Comparison of ENCODE assay signal across 14 cellular contexts in the genomic region with DNA sequence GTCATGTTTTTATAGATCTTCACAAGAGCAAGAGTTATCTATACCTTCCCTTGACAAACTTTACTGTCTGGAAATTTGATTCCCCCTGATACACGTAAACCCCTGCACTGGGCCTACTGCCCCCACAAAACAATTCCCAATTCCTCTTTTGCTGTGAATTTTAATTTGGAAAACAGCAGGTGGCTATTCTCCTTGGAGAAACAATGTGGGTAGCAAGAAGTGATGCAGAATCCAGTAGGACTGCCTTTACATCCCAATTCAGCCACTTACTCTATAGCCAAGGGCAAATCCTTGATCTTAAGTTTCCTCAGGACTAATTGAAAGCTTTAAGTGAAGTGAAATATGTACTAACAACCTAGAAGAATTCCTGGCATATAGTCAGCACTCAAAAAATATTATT.
DNase-seq lines count a peak whose midpoint lies in the region; ATAC-seq and TF ChIP-seq lines count a peak whose summit lies in the region.
"Had no signal": no experiment of that assay in that cellular context is flagged by ENCODE, and none has a peak within 500 bp of the region (broad histone marks: within the 10 kb centered on the region; RNA-seq: fewer than 3 reads in every experiment).

No MANE protein-coding gene starts in this region.

- H3K79me2 ChIP-seq in neural progenitor cell (ENCODE audit: low read depth): no peaks in the 10 kb centered on the region

- H3F3A ChIP-seq in neural progenitor cell (ENCODE audit: low read depth): peaks cover 39% of the 10 kb centered on the region

- H3K27me3 ChIP-seq in HUES48 (ENCODE audit: control insufficient read depth, insufficient read depth, low read length) (no peaks in the 10 kb centered on the region), iPS-18a (ENCODE audit: control insufficient read depth, insufficient read depth, low read length) (no peaks in the 10 kb centered on the region), neural progenitor cell (no peaks in the 10 kb centered on the region)

- H3K4me3 Mint-ChIP-seq in WTC11 (0 out of 2 replicates have a peak overlapping the region, but pooled peaks have one; percentile 12), neural progenitor cell (peak overlapping the region; percentile 44), mesothelial cell of epicardium (no peak overlapping the region)
- H3K4me3 Mint-ChIP-seq: CD8-positive, alpha-beta memory T cell had no signal

- DNase-seq in WTC11 (ENCODE audit: low spot score) (no peak), neural progenitor cell (ENCODE audit: low spot score) (peak; percentile 55), NCI-H2196 treated with DMSO at 0.1 percent for 48 hours (lab: John Stamatoyannopoulos, UW; ENCODE audit: unreplicated experiment) (no peak), mesothelial cell of epicardium (ENCODE audit: low spot score in 2 of 2, unreplicated experiment in 2 of 2) (no peak), T-helper 1 cell (no peak)
- DNase-seq: ACHN; C1 segment of cervical spinal cord; CD8-positive, alpha-beta memory T cell; KG1; NCI-H187 treated with DMSO at 0.1 percent for 48 hours; NCI-H526 had no signal

- H3K4me1 ChIP-seq in HUES48 (ENCODE audit: control insufficient read depth, insufficient read depth, low read length) (peaks cover 73% of the 10 kb centered on the region), iPS-18a (ENCODE audit: control insufficient read depth, low read depth, low read length) (peaks cover 58% of the 10 kb centered on the region), neural progenitor cell (peaks cover 55% of the 10 kb centered on the region)

- H3K9me3 Mint-ChIP-seq in WTC11: no peaks in the 10 kb centered on the region
- no peaks in the 10 kb centered on the region for H3K9me3 Mint-ChIP-seq in neural progenitor cell
- H3K9me3 Mint-ChIP-seq in mesothelial cell of epicardium: no peaks in the 10 kb centered on the region

- H3K27ac ChIP-seq in HUES48 (ENCODE audit: low read depth, low read length) (peak overlapping the region; percentile 61), iPS-18a (ENCODE audit: low read length) (no peak overlapping the region), neural progenitor cell (peak overlapping the region; percentile 81)
- H3K27ac ChIP-seq: SK-N-MC had no signal

- no peak for TF ChIP-seq CTCF in WTC11 (IDR thresholded peaks at IDR 0.05)
- TF ChIP-seq CTCF in neural progenitor cell (IDR thresholded peaks at IDR 0.05): no peak
- TF ChIP-seq CTCF in mesothelial cell of epicardium (IDR thresholded peaks at IDR 0.05; ENCODE audit: unreplicated experiment): no peak

- H3K9ac ChIP-seq in HUES48 (ENCODE audit: low read depth, low read length) (no peak overlapping the region), iPS-18a (ENCODE audit: low read length) (no peak overlapping the region), neural progenitor cell (no peak overlapping the region)

- H3K27ac Mint-ChIP-seq in WTC11 (no peak overlapping the region), neural progenitor cell (peak overlapping the region; percentile 85), mesothelial cell of epicardium (no peak overlapping the region)
- H3K27ac Mint-ChIP-seq: CD8-positive, alpha-beta memory T cell had no signal

- no peaks in the 10 kb centered on the region for H3K36me3 ChIP-seq in HUES48 (ENCODE audit: control insufficient read depth, insufficient read depth, low read length)
- no peaks in the 10 kb centered on the region for H3K36me3 ChIP-seq in iPS-18a (ENCODE audit: control insufficient read depth, low read depth, low read length)
- H3K36me3 ChIP-seq in neural progenitor cell: no peaks in the 10 kb centered on the region

- H3K9me3 ChIP-seq in HUES48 (ENCODE audit: control insufficient read depth, insufficient read depth, low read length): no peaks in the 10 kb centered on the region
- no peaks in the 10 kb centered on the region for H3K9me3 ChIP-seq in iPS-18a (ENCODE audit: control insufficient read depth, low read depth, low read length)
- H3K9me3 ChIP-seq in neural progenitor cell (ENCODE audit: low read depth): no peaks in the 10 kb centered on the region

- H3K27me3 Mint-ChIP-seq in WTC11 (ENCODE audit: low read depth) (peaks cover 27% of the 10 kb centered on the region), neural progenitor cell (ENCODE audit: insufficient read depth, low read depth) (no peaks in the 10 kb centered on the region), mesothelial cell of epicardium (ENCODE audit: low read depth) (no peaks in the 10 kb centered on the region)
- H3K27me3 Mint-ChIP-seq: CD8-positive, alpha-beta memory T cell had no signal

- CTCF ChIA-PET in WTC11 (lab: Charles Lee): no interaction called here

- no peak overlapping the region for H3K4me3 ChIP-seq in HUES48 (ENCODE audit: low read depth, low read length)
- H3K4me3 ChIP-seq in iPS-18a (ENCODE audit: low read length): peak overlapping the region; percentile 35
- H3K4me3 ChIP-seq in neural progenitor cell: peak overlapping the region; percentile 14
- H3K4me3 ChIP-seq: SK-N-MC had no signal

- H3K4me2 ChIP-seq in neural progenitor cell: peak overlapping the region; percentile 63

- no peak overlapping the region for H2AFZ ChIP-seq in neural progenitor cell (replicated peaks)

- H3K4me1 Mint-ChIP-seq in WTC11 (peaks cover 66% of the 10 kb centered on the region), neural progenitor cell (peaks cover 61% of the 10 kb centered on the region), mesothelial cell of epicardium (peaks cover 55% of the 10 kb centered on the region)
- H3K4me1 Mint-ChIP-seq: CD8-positive, alpha-beta memory T cell had no signal

- H3K36me3 Mint-ChIP-seq in WTC11 (no peaks in the 10 kb centered on the region), neural progenitor cell (peaks cover 2% of the 10 kb centered on the region), mesothelial cell of epicardium (no peaks in the 10 kb centered on the region)
- H3K36me3 Mint-ChIP-seq: CD8-positive, alpha-beta memory T cell had no signal

- peak; percentile 70 for ATAC-seq in WTC11

- H4K20me1 ChIP-seq in neural progenitor cell (ENCODE audit: low read depth): peaks cover 7% of the 10 kb centered on the region

- POLR2A ChIA-PET in WTC11 (lab: Charles Lee): no interaction called here

TF ChIP-seq in WTC11, 78 proteins besides CTCF, POLR2A, EP300 and RAD21 (continues in another document):
- TF ChIP-seq, protein P1, sequence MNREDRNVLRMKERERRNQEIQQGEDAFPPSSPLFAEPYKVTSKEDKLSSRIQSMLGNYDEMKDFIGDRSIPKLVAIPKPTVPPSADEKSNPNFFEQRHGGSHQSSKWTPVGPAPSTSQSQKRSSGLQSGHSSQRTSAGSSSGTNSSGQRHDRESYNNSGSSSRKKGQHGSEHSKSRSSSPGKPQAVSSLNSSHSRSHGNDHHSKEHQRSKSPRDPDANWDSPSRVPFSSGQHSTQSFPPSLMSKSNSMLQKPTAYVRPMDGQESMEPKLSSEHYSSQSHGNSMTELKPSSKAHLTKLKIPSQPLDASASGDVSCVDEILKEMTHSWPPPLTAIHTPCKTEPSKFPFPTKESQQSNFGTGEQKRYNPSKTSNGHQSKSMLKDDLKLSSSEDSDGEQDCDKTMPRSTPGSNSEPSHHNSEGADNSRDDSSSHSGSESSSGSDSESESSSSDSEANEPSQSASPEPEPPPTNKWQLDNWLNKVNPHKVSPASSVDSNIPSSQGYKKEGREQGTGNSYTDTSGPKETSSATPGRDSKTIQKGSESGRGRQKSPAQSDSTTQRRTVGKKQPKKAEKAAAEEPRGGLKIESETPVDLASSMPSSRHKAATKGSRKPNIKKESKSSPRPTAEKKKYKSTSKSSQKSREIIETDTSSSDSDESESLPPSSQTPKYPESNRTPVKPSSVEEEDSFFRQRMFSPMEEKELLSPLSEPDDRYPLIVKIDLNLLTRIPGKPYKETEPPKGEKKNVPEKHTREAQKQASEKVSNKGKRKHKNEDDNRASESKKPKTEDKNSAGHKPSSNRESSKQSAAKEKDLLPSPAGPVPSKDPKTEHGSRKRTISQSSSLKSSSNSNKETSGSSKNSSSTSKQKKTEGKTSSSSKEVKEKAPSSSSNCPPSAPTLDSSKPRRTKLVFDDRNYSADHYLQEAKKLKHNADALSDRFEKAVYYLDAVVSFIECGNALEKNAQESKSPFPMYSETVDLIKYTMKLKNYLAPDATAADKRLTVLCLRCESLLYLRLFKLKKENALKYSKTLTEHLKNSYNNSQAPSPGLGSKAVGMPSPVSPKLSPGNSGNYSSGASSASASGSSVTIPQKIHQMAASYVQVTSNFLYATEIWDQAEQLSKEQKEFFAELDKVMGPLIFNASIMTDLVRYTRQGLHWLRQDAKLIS (CRISPR knock-in tag; IDR thresholded peaks at IDR 0.05; ENCODE audit: borderline replicate concordance): no peak
- TF ChIP-seq, protein P2, sequence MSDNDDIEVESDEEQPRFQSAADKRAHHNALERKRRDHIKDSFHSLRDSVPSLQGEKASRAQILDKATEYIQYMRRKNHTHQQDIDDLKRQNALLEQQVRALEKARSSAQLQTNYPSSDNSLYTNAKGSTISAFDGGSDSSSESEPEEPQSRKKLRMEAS (CRISPR knock-in tag; IDR thresholded peaks at IDR 0.05): no peak
- TF ChIP-seq, protein P3, sequence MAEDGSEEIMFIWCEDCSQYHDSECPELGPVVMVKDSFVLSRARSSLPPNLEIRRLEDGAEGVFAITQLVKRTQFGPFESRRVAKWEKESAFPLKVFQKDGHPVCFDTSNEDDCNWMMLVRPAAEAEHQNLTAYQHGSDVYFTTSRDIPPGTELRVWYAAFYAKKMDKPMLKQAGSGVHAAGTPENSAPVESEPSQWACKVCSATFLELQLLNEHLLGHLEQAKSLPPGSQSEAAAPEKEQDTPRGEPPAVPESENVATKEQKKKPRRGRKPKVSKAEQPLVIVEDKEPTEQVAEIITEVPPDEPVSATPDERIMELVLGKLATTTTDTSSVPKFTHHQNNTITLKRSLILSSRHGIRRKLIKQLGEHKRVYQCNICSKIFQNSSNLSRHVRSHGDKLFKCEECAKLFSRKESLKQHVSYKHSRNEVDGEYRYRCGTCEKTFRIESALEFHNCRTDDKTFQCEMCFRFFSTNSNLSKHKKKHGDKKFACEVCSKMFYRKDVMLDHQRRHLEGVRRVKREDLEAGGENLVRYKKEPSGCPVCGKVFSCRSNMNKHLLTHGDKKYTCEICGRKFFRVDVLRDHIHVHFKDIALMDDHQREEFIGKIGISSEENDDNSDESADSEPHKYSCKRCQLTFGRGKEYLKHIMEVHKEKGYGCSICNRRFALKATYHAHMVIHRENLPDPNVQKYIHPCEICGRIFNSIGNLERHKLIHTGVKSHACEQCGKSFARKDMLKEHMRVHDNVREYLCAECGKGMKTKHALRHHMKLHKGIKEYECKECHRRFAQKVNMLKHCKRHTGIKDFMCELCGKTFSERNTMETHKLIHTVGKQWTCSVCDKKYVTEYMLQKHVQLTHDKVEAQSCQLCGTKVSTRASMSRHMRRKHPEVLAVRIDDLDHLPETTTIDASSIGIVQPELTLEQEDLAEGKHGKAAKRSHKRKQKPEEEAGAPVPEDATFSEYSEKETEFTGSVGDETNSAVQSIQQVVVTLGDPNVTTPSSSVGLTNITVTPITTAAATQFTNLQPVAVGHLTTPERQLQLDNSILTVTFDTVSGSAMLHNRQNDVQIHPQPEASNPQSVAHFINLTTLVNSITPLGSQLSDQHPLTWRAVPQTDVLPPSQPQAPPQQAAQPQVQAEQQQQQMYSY (CRISPR knock-in tag; IDR thresholded peaks at IDR 0.05): no peak
- TF ChIP-seq NR3C1 (CRISPR knock-in tag; conservative IDR thresholded peaks at IDR 0.05; ENCODE audit: low read depth): no peak
